Comparison of ENCODE assay signal across 15 cellular contexts in the genomic region with DNA sequence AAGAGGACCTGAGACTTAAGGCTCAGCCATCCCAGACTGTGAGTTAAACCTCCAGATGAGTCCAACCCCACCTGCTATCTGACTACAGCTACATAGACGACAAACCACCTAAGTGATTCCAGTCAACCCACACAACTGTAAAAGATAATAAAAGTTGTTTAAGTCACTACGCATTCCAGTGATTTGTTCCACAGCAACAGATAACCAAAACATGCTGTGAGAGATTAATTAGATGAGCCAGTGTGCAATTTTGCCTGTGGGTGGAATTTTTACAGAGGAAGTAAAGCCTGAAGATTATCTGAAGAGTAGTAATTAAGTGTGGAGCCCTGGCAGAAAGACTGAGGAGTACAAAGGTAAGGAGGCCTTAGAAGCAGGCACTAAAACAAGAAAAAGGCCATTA. TPM values are rescaled to one million over a fixed set of nuclear protein-coding genes. Genes with fewer than 3 reads are reported as not detected.
DNase-seq lines count a peak whose midpoint lies in the region; ATAC-seq and TF ChIP-seq lines count a peak whose summit lies in the region.
"Had no signal": no experiment of that assay in that cellular context is flagged by ENCODE, and none has a peak within 500 bp of the region (broad histone marks: within the 10 kb centered on the region; RNA-seq: fewer than 3 reads in every experiment).

No MANE protein-coding gene starts in this region.

- H3K9me3 ChIP-seq in cardiac muscle cell (ENCODE audit: low read depth) = no peaks in the 10 kb centered on the region
- no peaks in the 10 kb centered on the region for H3K9me3 ChIP-seq in smooth muscle cell (replicated peaks; ENCODE audit: low read depth)
- H3K9me3 ChIP-seq: pancreas had no signal

- ATAC-seq in Right ventricle myocardium inferior (no peak), SK-N-SH treated with all-trans-retinoic acid at 6 μM for 48 hours (peak; percentile 41), GM21526 (IDR thresholded peaks at IDR 0.05; ENCODE audit: low FRiP score, unreplicated experiment) (no peak)
- ATAC-seq: pancreas had no signal

- H3K36me3 ChIP-seq in cardiac muscle cell (no peaks in the 10 kb centered on the region), smooth muscle cell (ENCODE audit: low read depth) (no peaks in the 10 kb centered on the region)
- H3K36me3 ChIP-seq: pancreas had no signal

- DNase-seq in cardiac muscle cell (ENCODE audit: low read depth in 1 of 2, low spot score in 1 of 2) (no peak), Right ventricle myocardium inferior (ENCODE audit: missing footprints) (no peak), iris pigment epithelial cell (ENCODE audit: low read depth) (peak; percentile 38), smooth muscle cell (lab: John Stamatoyannopoulos, UW; ENCODE audit: unreplicated experiment) (no peak), SHP77 treated with DMSO at 0.1 percent for 48 hours (lab: John Stamatoyannopoulos, UW) (no peak), NAMALWA (ENCODE audit: low spot score) (no peak)
- DNase-seq: activated gamma-delta T cell; DMS53; hippocampal formation; NCI-H510A; pancreas; stimulated activated CD4-positive, alpha-beta T cell treated with anti-CD3 and anti-CD28 coated beads, Interleukin-2, amount 100 ng/mL, for 48 hours; T1000 had no signal

- no peak overlapping the region for H2AFZ ChIP-seq in smooth muscle cell (ENCODE audit: low read depth)

- H3K27me3 ChIP-seq in cardiac muscle cell (no peaks in the 10 kb centered on the region), smooth muscle cell (ENCODE audit: low read depth) (no peaks in the 10 kb centered on the region)
- H3K27me3 ChIP-seq: pancreas had no signal

- H3K4me3 ChIP-seq in cardiac muscle cell = no peak overlapping the region
- H3K4me3 ChIP-seq in smooth muscle cell = no peak overlapping the region
- H3K4me3 ChIP-seq: pancreas had no signal

- peak overlapping the region; percentile 38 for H3K9ac ChIP-seq in smooth muscle cell (ENCODE audit: low read depth)

- H3K4me1 ChIP-seq in cardiac muscle cell (ENCODE audit: low read depth) = peaks cover 55% of the 10 kb centered on the region
- H3K4me1 ChIP-seq in smooth muscle cell (ENCODE audit: low read depth) = peaks cover 40% of the 10 kb centered on the region

- 2% methylated on average over 2 of the region's 2 CpGs for WGBS in smooth muscle cell (ENCODE audit: low lambda C conversion rate)

- H3K79me2 ChIP-seq in smooth muscle cell (ENCODE audit: low read depth) = peaks cover 86% of the 10 kb centered on the region

- TF ChIP-seq CTCF in cardiac muscle cell (IDR thresholded peaks at IDR 0.05; ENCODE audit: low read depth, low read length) (no peak), smooth muscle cell (IDR thresholded peaks at IDR 0.05; ENCODE audit: borderline replicate concordance, insufficient read depth, poor library complexity, severe bottlenecking) (no peak)

- peak overlapping the region; percentile 61 for H3K4me2 ChIP-seq in smooth muscle cell

- intact Hi-C loops in Right ventricle myocardium inferior (cut with DNase I) = no loop called here

- peak overlapping the region; percentile 63 for H3K27ac ChIP-seq in cardiac muscle cell
- peak overlapping the region; percentile 73 for H3K27ac ChIP-seq in smooth muscle cell (ENCODE audit: low read depth)
- H3K27ac ChIP-seq: pancreas had no signal

- no peaks in the 10 kb centered on the region for H3F3A ChIP-seq in smooth muscle cell (ENCODE audit: low read depth)

- H4K20me1 ChIP-seq in smooth muscle cell (ENCODE audit: low read depth) = peaks cover 96% of the 10 kb centered on the region

TF ChIP-seq in SK-N-SH treated with all-trans-retinoic acid at 6 μM for 48 hours, 23 proteins besides CTCF, POLR2A, EP300 and RAD21:
- peak; percentile 44; the same call in 1 of the 2 replicates for TF ChIP-seq TCF4 (CRISPR knock-in tag; IDR thresholded peaks at IDR 0.05; ENCODE audit: borderline replicate concordance)
- no peak for TF ChIP-seq PPARA (CRISPR knock-in tag; IDR thresholded peaks at IDR 0.05; ENCODE audit: borderline replicate concordance)
- TF ChIP-seq, protein P1, sequence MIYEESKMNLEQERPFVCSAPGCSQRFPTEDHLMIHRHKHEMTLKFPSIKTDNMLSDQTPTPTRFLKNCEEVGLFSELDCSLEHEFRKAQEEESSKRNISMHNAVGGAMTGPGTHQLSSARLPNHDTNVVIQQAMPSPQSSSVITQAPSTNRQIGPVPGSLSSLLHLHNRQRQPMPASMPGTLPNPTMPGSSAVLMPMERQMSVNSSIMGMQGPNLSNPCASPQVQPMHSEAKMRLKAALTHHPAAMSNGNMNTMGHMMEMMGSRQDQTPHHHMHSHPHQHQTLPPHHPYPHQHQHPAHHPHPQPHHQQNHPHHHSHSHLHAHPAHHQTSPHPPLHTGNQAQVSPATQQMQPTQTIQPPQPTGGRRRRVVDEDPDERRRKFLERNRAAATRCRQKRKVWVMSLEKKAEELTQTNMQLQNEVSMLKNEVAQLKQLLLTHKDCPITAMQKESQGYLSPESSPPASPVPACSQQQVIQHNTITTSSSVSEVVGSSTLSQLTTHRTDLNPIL (CRISPR knock-in tag; IDR thresholded peaks at IDR 0.05; ENCODE audit: low read depth) = 0 out of 2 replicates have a peak, but pooled peaks have one; percentile 21
- peak; percentile 27; the same call in 1 of the 2 replicates for TF ChIP-seq ISL1 (CRISPR knock-in tag; IDR thresholded peaks at IDR 0.05)
- no peak for TF ChIP-seq ZC3H10 (CRISPR knock-in tag; IDR thresholded peaks at IDR 0.05)

RNA-seq across cellular contexts. Expression of a gene that starts 5.4 kb away (rescaled TPM):
- total RNA-seq in cardiac muscle cell (125 and 126 TPM in 2 replicates), Right ventricle myocardium inferior (150 TPM), smooth muscle cell (75.2 and 84.2 TPM in 2 replicates)
- polyA plus RNA-seq in cardiac muscle cell (102 and 109 TPM in 2 replicates), smooth muscle cell (39.3 and 43.2 TPM in 2 replicates)

RNA-seq across cellular contexts. Expression of a gene that starts 45.8 kb away (rescaled TPM):
- total RNA-seq in cardiac muscle cell = 0.49 and 1.3 TPM in 2 replicates
- polyA plus RNA-seq in cardiac muscle cell = 1.8 and 2.8 TPM in 2 replicates
- 5.0 TPM for total RNA-seq in Right ventricle myocardium inferior
- total RNA-seq in smooth muscle cell = 1.5 TPM in 1 of 2 replicates, not detected in the other
- 0.14 TPM in 1 of 2 replicates, not detected in the other for polyA plus RNA-seq in smooth muscle cell

RNA-seq across cellular contexts. Expression of a gene that starts 50.2 kb away (rescaled TPM):
- total RNA-seq in cardiac muscle cell = 11.5 and 12.8 TPM in 2 replicates
- polyA plus RNA-seq in cardiac muscle cell = 23.9 and 37.8 TPM in 2 replicates
- total RNA-seq in Right ventricle myocardium inferior = 11.1 TPM
- total RNA-seq in smooth muscle cell = 4.2 and 14.3 TPM in 2 replicates
- polyA plus RNA-seq in smooth muscle cell = 19.3 and 29.0 TPM in 2 replicates
